ENCODE assay signal across 15 cellular contexts in genomic region chrX:150212672-150213480, GRCh38.
A peak's percentile ranks its signal among the peaks of the same experiment; 100 is the strongest.
DNase-seq lines count a peak whose midpoint lies in the region; ATAC-seq and TF ChIP-seq lines count a peak whose summit lies in the region.
"Had no signal": no experiment of that assay in that cellular context is flagged by ENCODE, and none has a peak within 500 bp of the region (broad histone marks: within the 10 kb centered on the region; RNA-seq: fewer than 3 reads in every experiment).

No MANE protein-coding gene starts in this region.

- 0 out of 5 replicates have a peak overlapping the region, but pooled peaks of 1 of the 2 experiments have one; percentile 2 for H3K4me3 Mint-ChIP-seq in H9
- H3K4me3 Mint-ChIP-seq: stimulated activated naive CD8-positive, alpha-beta T cell treated with anti-CD3 and anti-CD28 coated beads, Interleukin-15, Interleukin-2, amounts not matched to agents 100 ng/mL and 50 ng/mL, for 24 hours had no signal

- H3K9me3 ChIP-seq in H9 (ENCODE audit: control insufficient read depth, low read depth, low read length) (no peaks in the 10 kb centered on the region), right atrium auricular region (no peaks in the 10 kb centered on the region)

- WGBS in H9 (ENCODE audit: extremely low coverage, insufficient read length, low lambda C conversion rate) = no CpG with 5 or more reads among the region's 6 CpGs

- H3K4me2 ChIP-seq in H9 (ENCODE audit: insufficient read depth, insufficient read length, low read length) = no peak overlapping the region

- no peaks in the 10 kb centered on the region for H3K79me2 ChIP-seq in H9 (ENCODE audit: insufficient read depth, low read length)

- H4K8ac ChIP-seq in H9 (replicated peaks; ENCODE audit: insufficient read length, low read depth, low read length) = no peak overlapping the region

- no peak for ATAC-seq in GM21786 (IDR thresholded peaks at IDR 0.05; ENCODE audit: unreplicated experiment)
- ATAC-seq: sciatic nerve had no signal

- no peak overlapping the region for H3K23ac ChIP-seq in H9 (ENCODE audit: insufficient read length, low read depth, low read length)

- peaks cover 10% of the 10 kb centered on the region for H3K27me3 Mint-ChIP-seq in H9 (ENCODE audit: low read depth)
- H3K27me3 Mint-ChIP-seq: stimulated activated naive CD8-positive, alpha-beta T cell treated with anti-CD3 and anti-CD28 coated beads, Interleukin-15, Interleukin-2, amounts not matched to agents 100 ng/mL and 50 ng/mL, for 24 hours had no signal

- H2AFZ ChIP-seq in H9 (ENCODE audit: low read length) = no peak overlapping the region

- no peaks in the 10 kb centered on the region for H4K20me1 ChIP-seq in H9 (ENCODE audit: control insufficient read depth, insufficient read depth, insufficient read length)

- no peak overlapping the region for H3K27ac Mint-ChIP-seq in H9
- H3K27ac Mint-ChIP-seq: stimulated activated naive CD8-positive, alpha-beta T cell treated with anti-CD3 and anti-CD28 coated beads, Interleukin-15, Interleukin-2, amounts not matched to agents 100 ng/mL and 50 ng/mL, for 24 hours had no signal

- peaks cover 46% of the 10 kb centered on the region in 2 experiments for H3K9me3 Mint-ChIP-seq in H9
- H3K9me3 Mint-ChIP-seq: stimulated activated naive CD8-positive, alpha-beta T cell treated with anti-CD3 and anti-CD28 coated beads, Interleukin-15, Interleukin-2, amounts not matched to agents 100 ng/mL and 50 ng/mL, for 24 hours had no signal

- H2BK5ac ChIP-seq in H9 (ENCODE audit: insufficient read length, low read length) = no peak overlapping the region

- H2BK15ac ChIP-seq in H9 (ENCODE audit: low read depth, low read length) = no peak overlapping the region

- no peak overlapping the region for H2BK12ac ChIP-seq in H9 (ENCODE audit: insufficient read length, low read depth, low read length)

- peaks cover 8% of the 10 kb centered on the region in 2 experiments for H3K4me1 Mint-ChIP-seq in H9

- no peak overlapping the region for H3K4ac ChIP-seq in H9 (ENCODE audit: low read depth, low read length)

- H3K27ac ChIP-seq in H9 (ENCODE audit: insufficient read length, low read depth, low read length) (no peak overlapping the region), right atrium auricular region (peak overlapping the region; percentile 54 to 59)

- H3K18ac ChIP-seq in H9 (ENCODE audit: insufficient read length, low read depth, low read length) = no peak overlapping the region

- H3K23me2 ChIP-seq in H9 (ENCODE audit: insufficient read length, low read depth, low read length, poor library complexity, severe bottlenecking) = no peaks in the 10 kb centered on the region

- H4K5ac ChIP-seq in H9 (ENCODE audit: insufficient read length, low read depth, low read length) = no peak overlapping the region

- no peak overlapping the region for H2AK5ac ChIP-seq in H9 (ENCODE audit: insufficient read length, low read length)

- no peak overlapping the region for H3T11ph ChIP-seq in H9 (ENCODE audit: low read length)

- no peaks in the 10 kb centered on the region for H3K79me1 ChIP-seq in H9 (ENCODE audit: insufficient read depth, low read depth, low read length, poor library complexity, severe bottlenecking)

- H3K4me3 ChIP-seq in astrocyte of the spinal cord (ENCODE audit: low read depth, low read length) (no peak overlapping the region), right atrium auricular region (no peak overlapping the region)

- no peaks in the 10 kb centered on the region; the same call in 1 of the 2 replicates for H3K4me1 ChIP-seq in H9 (ENCODE audit: insufficient read depth, low read length)
- H3K4me1 ChIP-seq in right atrium auricular region = peaks cover 0 to 18% of the 10 kb centered on the region in 2 donors

- H3K14ac ChIP-seq in H9 (ENCODE audit: insufficient read depth, low read length) = no peak overlapping the region

- TF ChIP-seq CTCF in H9 (conservative IDR thresholded peaks at IDR 0.05) (peak; percentile 38; the same call in 2 of the 3 replicates), astrocyte of the spinal cord (IDR thresholded peaks at IDR 0.05; ENCODE audit: low read depth, low read length) (no peak), right atrium auricular region (IDR thresholded peaks at IDR 0.05) (peak in 1 of 2 donors; percentile 44)

- H3K36me3 Mint-ChIP-seq in H9 (ENCODE audit: insufficient read depth in 1 of 3, low read depth in 3 of 3) = no peaks in the 10 kb centered on the region; a peak in 2 of 7 replicates

- in situ Hi-C loops in astrocyte of the spinal cord (cut with HindIII; ENCODE audit: low sequenced_read_pairs) = no loop called here

- no peak overlapping the region for H3K56ac ChIP-seq in H9 (ENCODE audit: insufficient read length, low read depth, low read length)

- H2BK120ac ChIP-seq in H9 (ENCODE audit: low read depth, low read length, poor library complexity, severe bottlenecking) = no peak overlapping the region

- no peak overlapping the region for H2BK20ac ChIP-seq in H9 (ENCODE audit: low read depth, low read length, poor library complexity, severe bottlenecking)

- no peak overlapping the region for H3K9ac ChIP-seq in H9 (ENCODE audit: extremely low read depth, insufficient read length, low read length)

- H3K27me3 ChIP-seq in H9 (ENCODE audit: insufficient read depth, low read length) (no peaks in the 10 kb centered on the region), right atrium auricular region (no peaks in the 10 kb centered on the region)

- DNase-seq in H9 (no peak), astrocyte of the spinal cord (ENCODE audit: low read depth, low spot score) (peak; percentile 12), right atrium auricular region (ENCODE audit: low spot score) (no peak), pulmonary artery endothelial cell (ENCODE audit: low read depth, low spot score) (peak; percentile 58), COLO829 (ENCODE audit: low spot score) (no peak), cortex of kidney (lab: John Stamatoyannopoulos, UW) (no peak), hepatic stellate cell (ENCODE audit: low spot score) (no peak)
- DNase-seq: activated T-cell treated with anti-CD3 and anti-CD28 coated beads for 4 hours, foreskin melanocyte, MV-4-11, NCI-H226, OCI-M1 had no signal

- no peak overlapping the region for H4K91ac ChIP-seq in H9 (ENCODE audit: insufficient read length, low read depth, low read length)

- no peaks in the 10 kb centered on the region for H3K36me3 ChIP-seq in right atrium auricular region

Comparison
In these comparisons a context has a peak if more than half of its experiments do, and no peak if none do; other contexts are left out.
1. DNase-seq: peak in astrocyte of the spinal cord (single experiment) and pulmonary artery endothelial cell (single experiment); none in H9 (single experiment), right atrium auricular region (single experiment), COLO829 (single experiment), cortex of kidney (single experiment) and hepatic stellate cell (single experiment).